8 cellular contexts compared by ENCODE assay signal in genomic region chr7:98836811-98837631, GRCh38. TPM values are rescaled to one million over a fixed set of nuclear protein-coding genes. Genes with fewer than 3 reads are reported as not detected.
A peak's percentile ranks its signal among the peaks of the same experiment; 100 is the strongest.
DNase-seq lines count a peak whose midpoint lies in the region; ATAC-seq and TF ChIP-seq lines count a peak whose summit lies in the region.

No MANE protein-coding gene starts in this region.

- no peaks in the 10 kb centered on the region for H3K27me3 ChIP-seq in GM06990 (replicated peaks; ENCODE audit: control insufficient read depth, insufficient read depth, low read length)
- no peaks in the 10 kb centered on the region for H3K27me3 ChIP-seq in upper lobe of left lung

- H3K4me3 ChIP-seq in GM06990 (replicated peaks; ENCODE audit: low read depth, low read length): no peak overlapping the region
- no peak overlapping the region for H3K4me3 ChIP-seq in upper lobe of left lung

- H3K27ac ChIP-seq in 22Rv1: no peak overlapping the region
- H3K27ac ChIP-seq in upper lobe of left lung: no peak overlapping the region

- H3K36me3 ChIP-seq in GM06990 (ENCODE audit: control insufficient read depth, insufficient read depth, low read length): no peaks in the 10 kb centered on the region
- H3K36me3 ChIP-seq in upper lobe of left lung: no peaks in the 10 kb centered on the region

- no peaks in the 10 kb centered on the region for H3K9me3 ChIP-seq in upper lobe of left lung

- no peak for TF ChIP-seq POLR2A in upper lobe of left lung (IDR thresholded peaks at IDR 0.05)

- no peaks in the 10 kb centered on the region for H3K4me1 ChIP-seq in upper lobe of left lung

- no peak for TF ChIP-seq EP300 in upper lobe of left lung (IDR thresholded peaks at IDR 0.05)

- WGBS in upper lobe of left lung, 2 donors: 17 to 28% methylated on average over 10 of the region's 10 CpGs

- peak; percentile 32 for DNase-seq in GM06990 (ENCODE audit: extremely low read depth, insufficient read length)
- DNase-seq in NCI-H187 (lab: John Stamatoyannopoulos, UW): peak; percentile 30 to 85
- DNase-seq in activated CD4-positive, alpha-beta T cell treated with anti-CD3 and anti-CD28 coated beads, Interleukin-2, amount 50 U/mL, for 1 hour: peak; percentile 9
- DNase-seq in islet precursor cell: peak; percentile 84
- DNase-seq in COLO829 (ENCODE audit: low spot score): no peak
- DNase-seq in upper lobe of left lung: no peak

- TF ChIP-seq CTCF in 22Rv1 (IDR thresholded peaks at IDR 0.05) (peak; percentile 90), GM06990 (IDR thresholded peaks at IDR 0.05; ENCODE audit: insufficient read depth, low read length, poor library complexity, severe bottlenecking) (peak; percentile 85), upper lobe of left lung (IDR thresholded peaks at IDR 0.05) (peak in 3 of 6 experiments; percentile 9 to 36 (median 27))

- ATAC-seq in upper lobe of left lung (ENCODE audit: low FRiP score in 2 of 2): no peak
- no peak for ATAC-seq in HG02840 (IDR thresholded peaks at IDR 0.05; ENCODE audit: low FRiP score, unreplicated experiment)

RNA-seq across cellular contexts. Expression of gene TMEM130, which starts 32.8 kb away (rescaled TPM):
- 10 to 100 TPM in 1 of 6 donors, 1 to 10 TPM in 4, under 1 TPM in 1; 0.30 to 10.2 (median 2.7) TPM for total RNA-seq in upper lobe of left lung

RNA-seq across cellular contexts. Expression of gene TRRAP, which starts 41.3 kb away (rescaled TPM):
- 10 to 100 TPM; 29.1 to 53.4 (median 37.5) TPM for total RNA-seq in upper lobe of left lung

Comparison
In these comparisons a context has a peak if more than half of its experiments do, and no peak if none do; other contexts are left out.
1. DNase-seq: peak in GM06990 (single experiment), NCI-H187 (2 of 2), activated CD4-positive, alpha-beta T cell treated with anti-CD3 and anti-CD28 coated beads, Interleukin-2, amount 50 U/mL, for 1 hour (single experiment) and islet precursor cell (single experiment); none in COLO829 (single experiment) and upper lobe of left lung (0 of 2).